ENCODE assay signal across 9 cellular contexts in genomic region chr6:25193147-25193864, GRCh38.
DNase-seq lines count a peak whose midpoint lies in the region; ATAC-seq lines count a peak whose summit lies in the region.
"Had no signal": no experiment of that assay in that cellular context is flagged by ENCODE, and none has a peak within 500 bp of the region (broad histone marks: within the 10 kb centered on the region; RNA-seq: fewer than 3 reads in every experiment).

No MANE protein-coding gene starts in this region.

- H3K4me1 ChIP-seq in thymus (ENCODE audit: control insufficient read depth, insufficient read depth, low read length) = no peaks in the 10 kb centered on the region

- peak; percentile 91 for DNase-seq in HS-5 (ENCODE audit: low read depth)
- DNase-seq in brain pericyte (ENCODE audit: low read depth, low spot score) = peak; percentile 92
- DNase-seq in kidney glomerular epithelial cell (lab: John Stamatoyannopoulos, UW) = peak; percentile 92
- no peak for DNase-seq in SW480 (ENCODE audit: low spot score)
- DNase-seq in DMS53 (lab: John Stamatoyannopoulos, UW) = no peak
- DNase-seq in NCI-H2081 (lab: John Stamatoyannopoulos, UW) = no peak
- DNase-seq: activated B cell treated with CpG ODN at 0.5 μM for 24 hours had no signal

- no peaks in the 10 kb centered on the region for H3K36me3 ChIP-seq in thymus (ENCODE audit: control insufficient read depth, insufficient read depth)

- ATAC-seq in HG03432 (IDR thresholded peaks at IDR 0.05; ENCODE audit: unreplicated experiment) = no peak

- no peak overlapping the region for H3K4me3 ChIP-seq in thymus (ENCODE audit: low read length)

- WGBS in thymus = 89% methylated on average over 8 of the region's 8 CpGs

- H3K27ac ChIP-seq in thymus (ENCODE audit: low read depth) = peak overlapping the region; percentile 36

- H3K9me3 ChIP-seq in thymus (ENCODE audit: control insufficient read depth) = no peaks in the 10 kb centered on the region

- H3K27me3 ChIP-seq in thymus (ENCODE audit: control insufficient read depth, insufficient read depth) = no peaks in the 10 kb centered on the region

Comparison
In these comparisons a context has a peak if more than half of its experiments do, and no peak if none do; other contexts are left out.
1. DNase-seq: peak in HS-5 (single experiment), brain pericyte (single experiment) and kidney glomerular epithelial cell (single experiment); none in SW480 (single experiment), DMS53 (single experiment) and NCI-H2081 (0 of 2).